ENCODE assay signal across 1 cellular context in genomic region chr17:50478391-50479361, GRCh38.
TF ChIP-seq lines count a peak whose summit lies in the region.

Gene RSAD1 (plus strand): TSS chr17:50478860. CDS start chr17:50478885, 25 bp downstream.

TF ChIP-seq in K562, 482 proteins besides CTCF, POLR2A, EP300 and RAD21 (continued from another document and continues in another):
- TF ChIP-seq SFPQ (IDR thresholded peaks at IDR 0.05; ENCODE audit: low read depth, low read length) (no peak), ZNF354B (CRISPR knock-in tag; IDR thresholded peaks at IDR 0.05) (no peak), ARID4B (CRISPR knock-in tag; IDR thresholded peaks at IDR 0.05) (peak; percentile 75), GATA2 (CRISPR knock-in tag; IDR thresholded peaks at IDR 0.05) (no peak), USF1 (CRISPR knock-in tag; IDR thresholded peaks at IDR 0.05) (peak; percentile 51), TAL1 (IDR thresholded peaks at IDR 0.05) (no peak), CREM (IDR thresholded peaks at IDR 0.05; ENCODE audit: low read depth) (peak; percentile 90), NRF1 (conservative IDR thresholded peaks at IDR 0.05 in 1 of 2, IDR thresholded peaks at IDR 0.05 in 1 of 2) (peak; percentile 89 to 90), GMEB1 (CRISPR knock-in tag; IDR thresholded peaks at IDR 0.05) (peak; percentile 94), ATF4 (CRISPR knock-in tag; IDR thresholded peaks at IDR 0.05) (no peak), CREB3 (tag; conservative IDR thresholded peaks at IDR 0.05; ENCODE audit: low read depth) (0 out of 2 replicates have a peak, but pooled peaks have one; percentile 24), CUX1 (CRISPR knock-in tag; IDR thresholded peaks at IDR 0.05) (no peak), HMG20B (CRISPR knock-in tag; IDR thresholded peaks at IDR 0.05) (no peak), BRCA1 (IDR thresholded peaks at IDR 0.05) (no peak), BRCA1 (CRISPR knock-in tag; IDR thresholded peaks at IDR 0.05) (no peak), SAFB2 (IDR thresholded peaks at IDR 0.05; ENCODE audit: borderline replicate concordance, low read depth, low read length, severe bottlenecking) (no peak), SUPT5H (IDR thresholded peaks at IDR 0.05) (no peak; the same call in 1 of the 2 replicates), MIER1 (IDR thresholded peaks at IDR 0.05; ENCODE audit: low read depth) (no peak), RHOXF2B (CRISPR knock-in tag; conservative IDR thresholded peaks at IDR 0.05) (no peak), E2F5 (CRISPR knock-in tag; IDR thresholded peaks at IDR 0.05) (no peak; the same call in 1 of the 2 replicates), POLR2G (IDR thresholded peaks at IDR 0.05; ENCODE audit: low read depth, low read length) (peak; percentile 97), MAFG (tag; conservative IDR thresholded peaks at IDR 0.05) (no peak), NCOA6 (IDR thresholded peaks at IDR 0.05) (peak; percentile 41; the same call in 1 of the 2 replicates), PRMT5 (CRISPR knock-in tag; IDR thresholded peaks at IDR 0.05) (no peak), CHAMP1 (IDR thresholded peaks at IDR 0.05) (no peak), ZNF184 (CRISPR knock-in tag; IDR thresholded peaks at IDR 0.05) (no peak), SOX6 (IDR thresholded peaks at IDR 0.05) (peak; percentile 76), ZFP30 (CRISPR knock-in tag; IDR thresholded peaks at IDR 0.05; ENCODE audit: borderline replicate concordance) (no peak), HES1 (IDR thresholded peaks at IDR 0.05; ENCODE audit: low read depth) (0 out of 2 replicates have a peak, but pooled peaks have one; percentile 16), ZSCAN29 (IDR thresholded peaks at IDR 0.05) (no peak), KLF6 (CRISPR knock-in tag; IDR thresholded peaks at IDR 0.05; ENCODE audit: borderline replicate concordance) (0 out of 2 replicates have a peak, but pooled peaks have one; percentile 16), CTCFL (IDR thresholded peaks at IDR 0.05; ENCODE audit: borderline replicate concordance, insufficient read depth, low read depth, low read length, poor library complexity, severe bottlenecking) (peak; percentile 98), GTF2B (IDR thresholded peaks at IDR 0.05; ENCODE audit: extremely low read depth, insufficient read length) (no peak)
